ENCODE assay signal across 19 cellular contexts in the genomic region with DNA sequence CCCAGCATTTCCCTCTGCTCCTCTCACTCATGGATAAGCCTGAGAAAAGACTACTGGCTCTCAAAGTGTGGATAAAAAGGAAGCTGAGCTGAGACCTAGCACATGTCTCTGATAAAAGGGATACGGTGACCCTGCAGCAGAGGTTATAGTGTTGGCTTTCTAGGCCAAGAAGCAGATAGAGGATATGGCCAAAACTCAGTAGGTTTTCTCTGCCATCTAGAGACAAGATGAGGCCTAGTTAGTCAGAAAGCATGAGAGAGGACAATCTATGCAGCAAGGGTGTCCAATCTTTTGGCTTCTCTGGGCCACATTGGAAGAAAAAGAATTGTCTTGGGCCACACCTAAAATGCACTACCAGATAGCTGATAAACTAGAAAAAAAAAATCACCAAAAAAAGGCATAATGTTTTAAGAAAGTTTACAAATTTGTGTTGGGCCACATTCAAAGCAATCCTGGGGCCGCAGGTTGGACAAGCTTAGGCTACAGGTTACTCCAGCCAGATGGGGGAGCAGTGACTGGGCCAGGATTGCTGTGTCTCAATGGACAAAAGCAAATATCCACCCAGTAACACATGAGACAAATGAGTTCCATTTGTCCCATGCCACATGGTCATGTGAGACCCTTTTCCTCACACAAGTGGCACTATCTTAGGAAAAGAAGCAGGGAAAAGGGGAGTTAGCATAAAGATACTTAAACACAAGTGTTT.
DNase-seq lines count a peak whose midpoint lies in the region; ATAC-seq, FAIRE-seq and TF ChIP-seq lines count a peak whose summit lies in the region.
"Had no signal": no experiment of that assay in that cellular context is flagged by ENCODE, and none has a peak within 500 bp of the region (broad histone marks: within the 10 kb centered on the region; RNA-seq: fewer than 3 reads in every experiment).

No MANE protein-coding gene starts in this region.

- H3K4me3 Mint-ChIP-seq in activated T-helper 17 cell treated with anti-CD3 and anti-CD28 coated beads, Interleukin-2, amount 50 U/mL, for 72 hours, result no peak overlapping the region
- H3K4me3 Mint-ChIP-seq: activated T-helper 1 cell treated with anti-CD3 and anti-CD28 coated beads, Interleukin-12 subunit alpha, Interleukin-12 subunit beta, Interleukin-2, Interleukin-4 antibody, amounts not matched to agents 30 ng/mL and 10 ng/mL and 1 ng/mL, durations not matched to agents 14 hours and 24 hours and 36 hours; nephron had no signal

- H3K27me3 Mint-ChIP-seq in activated T-helper 17 cell treated with anti-CD3 and anti-CD28 coated beads, Interleukin-2, amount 50 U/mL, for 72 hours, result no peaks in the 10 kb centered on the region

- dilution Hi-C loops in keratinocyte (cut with MboI; ENCODE audit: extremely low pct_ligation_motif_present, low sequenced_read_pairs), result no loop called here

- H3K4me1 Mint-ChIP-seq in activated T-helper 17 cell treated with anti-CD3 and anti-CD28 coated beads, Interleukin-2, amount 50 U/mL, for 72 hours, result peaks cover 18% of the 10 kb centered on the region

- peak overlapping the region; percentile 23 for H3K27ac Mint-ChIP-seq in activated T-helper 17 cell treated with anti-CD3 and anti-CD28 coated beads, Interleukin-2, amount 50 U/mL, for 72 hours
- H3K27ac Mint-ChIP-seq: activated T-helper 1 cell treated with anti-CD3 and anti-CD28 coated beads, Interleukin-12 subunit alpha, Interleukin-12 subunit beta, Interleukin-2, Interleukin-4 antibody, amounts not matched to agents 30 ng/mL and 10 ng/mL and 1 ng/mL, durations not matched to agents 14 hours and 24 hours and 36 hours had no signal

- DNase-seq in NCI-H82 (lab: John Stamatoyannopoulos, UW) (peak; percentile 8), NCI-H82 treated with DMSO at 0.1 percent for 48 hours (lab: John Stamatoyannopoulos, UW; ENCODE audit: unreplicated experiment) (no peak), GM06990 (ENCODE audit: extremely low read depth, insufficient read length) (no peak), keratinocyte (ENCODE audit: low read depth, low spot score) (no peak), 8988T (no peak), posterior cingulate gyrus (no peak), GOT3 (lab: John Stamatoyannopoulos, UW) (no peak)
- DNase-seq: activated CD4-positive, alpha-beta T cell treated with anti-CD3 and anti-CD28 coated beads, Interleukin-2, amount 50 U/mL, for 1 hour; amygdala; NCI-H1436 treated with DMSO at 0.1 percent for 48 hours; NCI-H2171 treated with DMSO at 0.1 percent for 48 hours; SW 1271 had no signal

- H3K79me2 ChIP-seq in keratinocyte (ENCODE audit: control insufficient read depth, insufficient read depth, low read length), result no peaks in the 10 kb centered on the region

- TF ChIP-seq CTCF in GM06990 (IDR thresholded peaks at IDR 0.05; ENCODE audit: insufficient read depth, low read length, poor library complexity, severe bottlenecking) (peak; percentile 7), keratinocyte (optimal IDR thresholded peaks at IDR 0.05 in 1 of 3, IDR thresholded peaks at IDR 0.05 in 1 of 3, conservative IDR thresholded peaks at IDR 0.05 in 1 of 3; ENCODE audit: extremely low read depth in 1 of 3, insufficient read depth in 2 of 3, low read length in 3 of 3) (peak in 1 of 3 experiments; percentile 12)

- H3K9me1 ChIP-seq in keratinocyte (ENCODE audit: control insufficient read depth, extremely low read depth, insufficient read depth, low read length), result no peaks in the 10 kb centered on the region

- H3K4me3 ChIP-seq in GM06990 (replicated peaks; ENCODE audit: low read depth, low read length), result no peak overlapping the region
- no peak overlapping the region for H3K4me3 ChIP-seq in keratinocyte (ENCODE audit: control insufficient read depth in 2 of 3, extremely low read depth in 1 of 3, insufficient read depth in 2 of 3, low read depth in 1 of 3, low read length in 3 of 3)
- H3K4me3 ChIP-seq: BLaER1 treated with 17β-estradiol and CSF1 and Interleukin-3, amounts not matched to agents 10 nM and 100 nM; thoracic aorta had no signal

- H3K27me3 ChIP-seq in GM06990 (replicated peaks; ENCODE audit: control insufficient read depth, insufficient read depth, low read length) (no peaks in the 10 kb centered on the region), keratinocyte (ENCODE audit: control insufficient read depth, extremely low read depth, insufficient read depth, low read length) (no peaks in the 10 kb centered on the region)
- H3K27me3 ChIP-seq: BLaER1 treated with 17β-estradiol and CSF1 and Interleukin-3, amounts not matched to agents 10 nM and 100 nM had no signal

- H3K9me3 Mint-ChIP-seq in activated T-helper 17 cell treated with anti-CD3 and anti-CD28 coated beads, Interleukin-2, amount 50 U/mL, for 72 hours, result no peaks in the 10 kb centered on the region

- intact Hi-C loops in posterior cingulate gyrus (cut with DNase I), result no loop called here

- no peaks in the 10 kb centered on the region for H4K20me1 ChIP-seq in keratinocyte (ENCODE audit: control insufficient read depth, extremely low read depth, insufficient read depth, low read length)
- H4K20me1 ChIP-seq: BLaER1 treated with 17β-estradiol and CSF1 and Interleukin-3, amounts not matched to agents 10 nM and 100 nM had no signal

- H3K4me1 ChIP-seq in keratinocyte (ENCODE audit: control insufficient read depth, extremely low read depth, insufficient read depth, low read length), result no peaks in the 10 kb centered on the region
- H3K4me1 ChIP-seq: BLaER1 treated with 17β-estradiol and CSF1 and Interleukin-3, amounts not matched to agents 10 nM and 100 nM had no signal

- no peaks in the 10 kb centered on the region for H3K9me3 ChIP-seq in keratinocyte (ENCODE audit: control insufficient read depth, low read depth, low read length)
- H3K9me3 ChIP-seq: thoracic aorta had no signal

- no peak overlapping the region for H3K27ac ChIP-seq in keratinocyte (ENCODE audit: control insufficient read depth, insufficient read depth, low read length)
- H3K27ac ChIP-seq: BLaER1 treated with 17β-estradiol and CSF1 and Interleukin-3, amounts not matched to agents 10 nM and 100 nM; thoracic aorta had no signal

- no peaks in the 10 kb centered on the region for H3K36me3 Mint-ChIP-seq in activated T-helper 17 cell treated with anti-CD3 and anti-CD28 coated beads, Interleukin-2, amount 50 U/mL, for 72 hours (ENCODE audit: low read depth)

- ATAC-seq in activated T-helper 17 cell treated with anti-CD3 and anti-CD28 coated beads, Interleukin-2, amount 50 U/mL, for 72 hours (replicated peaks), result peak; percentile 38

- no peak overlapping the region for H2AFZ ChIP-seq in keratinocyte (ENCODE audit: control insufficient read depth, low read length)

- peak; percentile 53 for FAIRE-seq in keratinocyte (lab: Jason Lieb, UNC)
- FAIRE-seq: A204.1, RCC 7860 had no signal

- no peak overlapping the region for H3K4me2 ChIP-seq in keratinocyte (ENCODE audit: control insufficient read depth, extremely low read depth, insufficient read depth, low read depth, low read length)
- H3K4me2 ChIP-seq: BLaER1 treated with 17β-estradiol and CSF1 and Interleukin-3, amounts not matched to agents 10 nM and 100 nM had no signal

- H3K36me3 ChIP-seq in GM06990 (ENCODE audit: control insufficient read depth, insufficient read depth, low read length) (no peaks in the 10 kb centered on the region), keratinocyte (ENCODE audit: control insufficient read depth in 2 of 2, extremely low read depth in 1 of 2, insufficient read depth in 2 of 2, low read length in 2 of 2) (no peaks in the 10 kb centered on the region)
- H3K36me3 ChIP-seq: BLaER1 treated with 17β-estradiol and CSF1 and Interleukin-3, amounts not matched to agents 10 nM and 100 nM; thoracic aorta had no signal

- no peak overlapping the region for H3K9ac ChIP-seq in keratinocyte (ENCODE audit: control insufficient read depth, extremely low read depth, insufficient read depth, low read length)
- H3K9ac ChIP-seq: BLaER1 treated with 17β-estradiol and CSF1 and Interleukin-3, amounts not matched to agents 10 nM and 100 nM had no signal
